Comparison of ENCODE assay signal across 17 cellular contexts in the genomic region with DNA sequence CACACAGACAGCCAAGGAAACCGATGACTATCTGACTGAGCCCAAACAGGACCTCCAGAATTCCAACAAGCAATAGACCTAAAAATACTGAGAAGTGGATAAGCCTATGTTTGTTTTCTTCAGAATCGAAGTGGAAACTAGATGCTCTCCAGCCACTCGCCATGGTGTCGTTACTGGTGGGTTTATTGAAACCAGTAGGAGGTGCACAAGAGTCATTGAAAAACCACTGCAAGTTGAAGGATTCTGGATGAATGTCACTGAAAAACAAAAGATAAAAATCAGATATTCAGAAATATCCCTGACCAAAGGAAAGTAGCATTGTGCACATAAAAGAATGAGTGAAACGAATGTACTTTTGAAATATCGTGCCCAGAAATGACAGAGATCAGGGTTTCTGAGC. TPM values are rescaled to one million over a fixed set of nuclear protein-coding genes. Genes with fewer than 3 reads are reported as not detected.
DNase-seq lines count a peak whose midpoint lies in the region; ATAC-seq, FAIRE-seq and TF ChIP-seq lines count a peak whose summit lies in the region.
"Had no signal": no experiment of that assay in that cellular context is flagged by ENCODE, and none has a peak within 500 bp of the region (broad histone marks: within the 10 kb centered on the region; RNA-seq: fewer than 3 reads in every experiment).

No MANE protein-coding gene starts in this region.

- 96% methylated on average over 6 of the region's 6 CpGs for WGBS in liver

- H3K9me3 Mint-ChIP-seq in astrocyte (ENCODE audit: unreplicated experiment), result no peaks in the 10 kb centered on the region
- H3K9me3 Mint-ChIP-seq: activated naive CD8-positive, alpha-beta T cell treated with anti-CD3 and anti-CD28 coated beads, Interleukin-2, amount 10 ng/mL, durations not matched to agents 7 days and 5 days; IgD-negative memory B cell; stimulated activated naive B cell treated with anti-CD40 and anti-IgM and Interleukin-4, amounts not matched to agents 10 μg/mL and 1 μg/mL and 100 μg/mL, for 72 hours had no signal

- no peak for FAIRE-seq in astrocyte (lab: Jason Lieb, UNC)

- no peaks in the 10 kb centered on the region for H4K20me1 ChIP-seq in astrocyte (ENCODE audit: insufficient read depth, low read length)

- no peaks in the 10 kb centered on the region for H3K4me1 Mint-ChIP-seq in astrocyte (ENCODE audit: low read depth, unreplicated experiment)
- H3K4me1 Mint-ChIP-seq: activated naive CD8-positive, alpha-beta T cell treated with anti-CD3 and anti-CD28 coated beads, Interleukin-2, amount 10 ng/mL, durations not matched to agents 7 days and 5 days had no signal

- peak; percentile 15 to 36 for TF ChIP-seq RAD21 in liver (IDR thresholded peaks at IDR 0.05)

- H3K4me3 ChIP-seq in HFF-Myc (replicated peaks; ENCODE audit: low read depth, low read length), result no peak overlapping the region
- no peak overlapping the region for H3K4me3 ChIP-seq in astrocyte (ENCODE audit: insufficient read depth, low read depth, low read length)
- no peak overlapping the region for H3K4me3 ChIP-seq in liver (ENCODE audit: low read depth in 1 of 3, low read length in 3 of 3)

- TF ChIP-seq CTCF in C4-2B (conservative IDR thresholded peaks at IDR 0.05) (peak; percentile 41), HFF-Myc (IDR thresholded peaks at IDR 0.05; ENCODE audit: low read depth, low read length, missing control alignments) (peak; percentile 9), astrocyte (IDR thresholded peaks at IDR 0.05; ENCODE audit: insufficient read depth, low read depth, low read length) (peak; percentile 6), liver (IDR thresholded peaks at IDR 0.05; ENCODE audit: low read depth, low read length, missing input control) (no peak)

- H3K9ac ChIP-seq in astrocyte (ENCODE audit: low read length) (no peak overlapping the region), liver (ENCODE audit: low read depth in 1 of 2, low read length in 2 of 2) (no peak overlapping the region)

- no peak overlapping the region for H3K4me2 ChIP-seq in astrocyte (ENCODE audit: low read length)

- no peaks in the 10 kb centered on the region for H3K79me2 ChIP-seq in astrocyte (ENCODE audit: insufficient read depth, low read length)

- H3K4me3 Mint-ChIP-seq in astrocyte (ENCODE audit: unreplicated experiment), result no peak overlapping the region
- H3K4me3 Mint-ChIP-seq: activated naive CD8-positive, alpha-beta T cell treated with anti-CD3 and anti-CD28 coated beads, Interleukin-2, amount 10 ng/mL, durations not matched to agents 7 days and 5 days; IgD-negative memory B cell; stimulated activated naive B cell treated with anti-CD40 and anti-IgM and Interleukin-4, amounts not matched to agents 10 μg/mL and 1 μg/mL and 100 μg/mL, for 72 hours had no signal

- TF ChIP-seq POLR2A in GM18505 (IDR thresholded peaks at IDR 0.05; ENCODE audit: borderline replicate concordance, extremely low read depth, insufficient read depth, insufficient read length), result no peak

- ATAC-seq in GM18505 (IDR thresholded peaks at IDR 0.05; ENCODE audit: unreplicated experiment), result no peak
- ATAC-seq: stimulated activated naive B cell treated with anti-CD40 and anti-IgM and Interleukin-4, amounts not matched to agents 10 μg/mL and 1 μg/mL and 100 μg/mL, for 72 hours had no signal

- no peak overlapping the region for H3K27ac Mint-ChIP-seq in astrocyte (ENCODE audit: unreplicated experiment)
- H3K27ac Mint-ChIP-seq: activated naive CD8-positive, alpha-beta T cell treated with anti-CD3 and anti-CD28 coated beads, Interleukin-2, amount 10 ng/mL, durations not matched to agents 7 days and 5 days; stimulated activated naive B cell treated with anti-CD40 and anti-IgM and Interleukin-4, amounts not matched to agents 10 μg/mL and 1 μg/mL and 100 μg/mL, for 72 hours had no signal

- H3K4me1 ChIP-seq in astrocyte (ENCODE audit: insufficient read depth, low read length), result peaks cover 9% of the 10 kb centered on the region
- H3K4me1 ChIP-seq in liver (ENCODE audit: control insufficient read depth in 4 of 4, insufficient read depth in 4 of 4, low read length in 3 of 4), result no peaks in the 10 kb centered on the region
- H3K4me1 ChIP-seq: Caco-2 had no signal

- no peak overlapping the region for H3K27ac ChIP-seq in C4-2B
- H3K27ac ChIP-seq in astrocyte (ENCODE audit: low read depth, low read length), result no peak overlapping the region
- H3K27ac ChIP-seq in liver (ENCODE audit: low read depth in 1 of 2, low read length in 2 of 2), result no peak overlapping the region

- no peaks in the 10 kb centered on the region for H3K27me3 Mint-ChIP-seq in astrocyte (ENCODE audit: low read depth, unreplicated experiment)
- H3K27me3 Mint-ChIP-seq: activated naive CD8-positive, alpha-beta T cell treated with anti-CD3 and anti-CD28 coated beads, Interleukin-2, amount 10 ng/mL, durations not matched to agents 7 days and 5 days; IgD-negative memory B cell; stimulated activated naive B cell treated with anti-CD40 and anti-IgM and Interleukin-4, amounts not matched to agents 10 μg/mL and 1 μg/mL and 100 μg/mL, for 72 hours had no signal

- H3K27me3 ChIP-seq in astrocyte (ENCODE audit: insufficient read depth, low read length), result no peaks in the 10 kb centered on the region
- no peaks in the 10 kb centered on the region for H3K27me3 ChIP-seq in liver (ENCODE audit: control insufficient read depth in 4 of 4, insufficient read depth in 4 of 4, low read length in 3 of 4)

- H3K36me3 Mint-ChIP-seq in astrocyte (ENCODE audit: low read depth, unreplicated experiment), result no peaks in the 10 kb centered on the region

- H2AFZ ChIP-seq in astrocyte (ENCODE audit: low read depth, low read length), result no peak overlapping the region

- H3K36me3 ChIP-seq in astrocyte (ENCODE audit: insufficient read depth, low read length) (peaks cover 6% of the 10 kb centered on the region), liver (ENCODE audit: control insufficient read depth in 4 of 4, insufficient read depth in 3 of 4, low read depth in 1 of 4, low read length in 3 of 4) (peaks cover 0 to 14% (median 10%) of the 10 kb centered on the region in 4 donors)

- DNase-seq in HFF-Myc (ENCODE audit: extremely low read depth, low read depth), result no peak
- DNase-seq in astrocyte (ENCODE audit: low read depth), result no peak
- no peak for DNase-seq in NCI-H2196 (lab: John Stamatoyannopoulos, UW; ENCODE audit: unreplicated experiment)
- DNase-seq in NCI-H1417 treated with DMSO at 0.1 percent for 48 hours (lab: John Stamatoyannopoulos, UW), result no peak
- no peak for DNase-seq in NCI-H510A treated with DMSO at 0.1 percent for 48 hours (lab: John Stamatoyannopoulos, UW)
- DNase-seq: activated CD4-positive, alpha-beta T cell treated with anti-CD3 and anti-CD28 coated beads, Interleukin-2, amount 50 U/mL, for 48 hours; activated naive CD8-positive, alpha-beta T cell treated with anti-CD3 and anti-CD28 coated beads, Interleukin-2, amount 10 ng/mL, durations not matched to agents 7 days and 5 days; Caco-2; effector memory CD4-positive, alpha-beta T cell; NCI-H446 treated with DMSO at 0.1 percent for 48 hours; stimulated activated CD4-positive, alpha-beta T cell treated with anti-CD3 and anti-CD28 coated beads, Interleukin-12 subunit alpha, Interleukin-12 subunit beta, amount 100 ng/mL, for 4 hours; stimulated activated naive B cell treated with anti-CD40 and anti-IgM and Interleukin-4, amounts not matched to agents 10 μg/mL and 1 μg/mL and 100 μg/mL, for 72 hours had no signal

- no peaks in the 10 kb centered on the region for H3K9me3 ChIP-seq in astrocyte (ENCODE audit: insufficient read depth, low read depth, low read length)
- no peaks in the 10 kb centered on the region for H3K9me3 ChIP-seq in liver (ENCODE audit: control insufficient read depth in 4 of 4, low read length in 3 of 4)
- H3K9me3 ChIP-seq: Caco-2 had no signal

TF ChIP-seq in liver, 16 proteins besides CTCF, POLR2A, EP300 and RAD21:
- TF ChIP-seq HNF4A (conservative IDR thresholded peaks at IDR 0.05) (no peak), GABPA (IDR thresholded peaks at IDR 0.05 in 1 of 2, conservative IDR thresholded peaks at IDR 0.05 in 1 of 2) (no peak)
TF ChIP-seq in liver: peak in this region for 0.

RNA-seq across cellular contexts. Expression of a gene that starts 15.3 kb away (rescaled TPM):
- total RNA-seq in astrocyte, result not detected in 2 replicates
- total RNA-seq in liver, result not detected
- not detected for polyA plus RNA-seq in liver
- total RNA-seq: activated naive CD8-positive, alpha-beta T cell treated with anti-CD3 and anti-CD28 coated beads, Interleukin-2, amount 10 ng/mL, durations not matched to agents 7 days and 5 days; myocyte had no signal
- polyA plus RNA-seq: IgD-negative memory B cell had no signal

RNA-seq across cellular contexts. Expression of a gene that starts 24.0 kb away (rescaled TPM):
- total RNA-seq in astrocyte (not detected in 2 replicates), liver (not detected)
- polyA plus RNA-seq in liver, result not detected
- total RNA-seq: activated naive CD8-positive, alpha-beta T cell treated with anti-CD3 and anti-CD28 coated beads, Interleukin-2, amount 10 ng/mL, durations not matched to agents 7 days and 5 days; Caco-2; myocyte had no signal
- polyA plus RNA-seq: IgD-negative memory B cell had no signal

RNA-seq across cellular contexts. Expression of a gene that starts 38.7 kb away (rescaled TPM):
- total RNA-seq in astrocyte, result 49.7 and 51.6 TPM in 2 replicates
- total RNA-seq in liver, result 10 to 100 TPM; 31.7 to 34.6 TPM
- 10 to 100 TPM; 28.9 to 40.8 TPM for polyA plus RNA-seq in liver
